24 cellular contexts compared by ENCODE assay signal in genomic region chr6:2816158-2816557, GRCh38. TPM values are rescaled to one million over a fixed set of nuclear protein-coding genes. Genes with fewer than 3 reads are reported as not detected.
DNase-seq lines count a peak whose midpoint lies in the region; ATAC-seq, FAIRE-seq and TF ChIP-seq lines count a peak whose summit lies in the region.
"Had no signal": no experiment of that assay in that cellular context is flagged by ENCODE, and none has a peak within 500 bp of the region (broad histone marks: within the 10 kb centered on the region; RNA-seq: fewer than 3 reads in every experiment).

No MANE protein-coding gene starts in this region.

- H3K4me3 ChIP-seq in HCT116 (replicated peaks in 1 of 2; ENCODE audit: low read depth in 1 of 2, low read length in 2 of 2) (no peak overlapping the region), GM12878 (no peak overlapping the region)
- H3K4me3 ChIP-seq: A549, GM23338, HAP-1 had no signal

- CTCF ChIA-PET in HCT116 (lab: Charles Lee) = no interaction called here
- CTCF ChIA-PET in GM12878 (lab: Yijun Ruan, JAX) = no interaction called here

- TF ChIP-seq POLR2A in HCT116 (IDR thresholded peaks at IDR 0.05; ENCODE audit: borderline replicate concordance, extremely low read depth, insufficient read depth, insufficient read length) (no peak), GM12878 (IDR thresholded peaks at IDR 0.05; ENCODE audit: low read depth, low read length) (no peak)

- H3K9ac ChIP-seq in HCT116 (ENCODE audit: low read length) (no peak overlapping the region), GM12878 (ENCODE audit: control insufficient read depth, insufficient read depth, low read length) (no peak overlapping the region)
- H3K9ac ChIP-seq: BLaER1 treated with 17β-estradiol and CSF1 and Interleukin-3, amounts not matched to agents 10 nM and 100 nM had no signal

- TF ChIP-seq EP300 in GM12878 (IDR thresholded peaks at IDR 0.05; ENCODE audit: borderline replicate concordance in 1 of 2, control insufficient read depth in 1 of 2, low read depth in 2 of 2, low read length in 2 of 2) = no peak

- SMC1A ChIA-PET in GM12878 (lab: Charles Lee; ENCODE audit: uncharacterized antibody, unreplicated experiment) = no interaction called here

- no peak overlapping the region for H3K4me2 ChIP-seq in HCT116 (ENCODE audit: low read length)
- no peak overlapping the region for H3K4me2 ChIP-seq in GM12878 (ENCODE audit: control insufficient read depth, insufficient read depth)
- H3K4me2 ChIP-seq: A549; BLaER1 treated with 17β-estradiol and CSF1 and Interleukin-3, amounts not matched to agents 10 nM and 100 nM; GM23338 had no signal

- H3K27ac ChIP-seq in HCT116 (ENCODE audit: low read depth, low read length) (no peak overlapping the region), GM12878 (ENCODE audit: control insufficient read depth, insufficient read depth) (no peak overlapping the region), foreskin keratinocyte (peak overlapping the region; percentile 99)
- H3K27ac ChIP-seq: A549; BLaER1 treated with 17β-estradiol and CSF1 and Interleukin-3, amounts not matched to agents 10 nM and 100 nM had no signal

- TF ChIP-seq CTCF in HCT116 (IDR thresholded peaks at IDR 0.05 in 2 of 3, conservative IDR thresholded peaks at IDR 0.05 in 1 of 3; ENCODE audit: borderline replicate concordance in 1 of 3, insufficient read depth in 1 of 3, low read depth in 2 of 3, low read length in 2 of 3) = no peak
- TF ChIP-seq CTCF in GM12878 (IDR thresholded peaks at IDR 0.05 in 2 of 3, conservative IDR thresholded peaks at IDR 0.05 in 1 of 3; ENCODE audit: control insufficient read depth in 2 of 3, extremely low read depth in 1 of 3, insufficient read depth in 1 of 3, low read depth in 3 of 3, low read length in 3 of 3) = no peak
- no peak for TF ChIP-seq CTCF in foreskin keratinocyte (conservative IDR thresholded peaks at IDR 0.05)

- intact Hi-C loops in HCT116 (cut with micrococcal nuclease) (no loop called here), GM12878 (cut with micrococcal nuclease; ENCODE audit: unreplicated experiment) (no loop called here)

- in situ Hi-C loops in Caki2 (cut with HindIII; ENCODE audit: low pct_unique_long_range_greater_than_20kb, low sequenced_read_pairs) = no loop called here
- in situ Hi-C loops in GM12878 (cut with MboI) = no loop called here

- H3K27me3 ChIP-seq in HCT116 (ENCODE audit: insufficient read depth, low read length) (no peaks in the 10 kb centered on the region), GM12878 (replicated peaks in 1 of 2; ENCODE audit: control insufficient read depth in 2 of 2, insufficient read depth in 2 of 2, low read length in 1 of 2) (peaks cover 0 to 8% of the 10 kb centered on the region in 2 experiments; a peak in 1 of 4 replicates), foreskin keratinocyte (no peaks in the 10 kb centered on the region)
- H3K27me3 ChIP-seq: BE2C; BLaER1 treated with 17β-estradiol and CSF1 and Interleukin-3, amounts not matched to agents 10 nM and 100 nM had no signal

- no peak for FAIRE-seq in GM12878 (lab: Jason Lieb, UNC)
- FAIRE-seq: A549, GM19239, H54 had no signal

- peak; percentile 23 for DNase-seq in Caki2 (ENCODE audit: low read depth)
- no peak for DNase-seq in HCT116 (ENCODE audit: low read depth, low spot score)
- DNase-seq in GM12878 (ENCODE audit: low read depth, low spot score) = no peak
- no peak for DNase-seq in foreskin keratinocyte
- no peak for DNase-seq in cerebellar nuclear complex (lab: John Stamatoyannopoulos, UW)
- no peak for DNase-seq in H4 (ENCODE audit: low spot score)
- no peak for DNase-seq in NCI-H1092 treated with DMSO at 0.1 percent for 48 hours (lab: John Stamatoyannopoulos, UW)
- DNase-seq: 8988T; ACHN; AML-193; BE2C; Calu3; CD4-positive, alpha-beta T cell; CD8-positive, alpha-beta memory T cell; DMS53; DMS79 treated with DMSO at 0.1 percent for 48 hours; GF-D8 had no signal

- H3K9me2 ChIP-seq in HCT116 (ENCODE audit: insufficient read depth) = no peaks in the 10 kb centered on the region

- POLR2A ChIA-PET in HCT116 (lab: Charles Lee) (no interaction called here), GM12878 (lab: Charles Lee) (no interaction called here)

- H4K20me1 ChIP-seq in HCT116 (ENCODE audit: insufficient read depth) = no peaks in the 10 kb centered on the region
- no peaks in the 10 kb centered on the region for H4K20me1 ChIP-seq in GM12878 (ENCODE audit: control insufficient read depth, insufficient read depth)
- H4K20me1 ChIP-seq: BLaER1 treated with 17β-estradiol and CSF1 and Interleukin-3, amounts not matched to agents 10 nM and 100 nM had no signal

- H2AFZ ChIP-seq in HCT116 (ENCODE audit: low read depth, low read length, poor library complexity, severe bottlenecking) (no peak overlapping the region), GM12878 (ENCODE audit: control insufficient read depth, low read depth, low read length) (no peak overlapping the region)
- H2AFZ ChIP-seq: GM23338 had no signal

- H3K4me1 ChIP-seq in HCT116 (ENCODE audit: control insufficient read depth in 1 of 2, insufficient read depth in 2 of 2, low read length in 2 of 2) (peaks cover 4 to 18% of the 10 kb centered on the region in 2 experiments), GM12878 (ENCODE audit: control insufficient read depth, insufficient read depth, low read length) (no peaks in the 10 kb centered on the region), foreskin keratinocyte (peaks cover 23% of the 10 kb centered on the region)
- H3K4me1 ChIP-seq: BE2C had no signal

- H3K9me3 ChIP-seq in HCT116 (ENCODE audit: control insufficient read depth in 1 of 2, insufficient read depth in 1 of 2, low read depth in 1 of 2, low read length in 2 of 2) = peaks cover 5 to 7% of the 10 kb centered on the region in 2 experiments; a peak in 2 of 4 replicates
- H3K9me3 ChIP-seq in GM12878 (replicated peaks; ENCODE audit: control insufficient read depth, insufficient read depth, low read length) = peaks cover 6% of the 10 kb centered on the region
- H3K9me3 ChIP-seq: BE2C had no signal

- TF ChIP-seq RAD21 in HCT116 (IDR thresholded peaks at IDR 0.05; ENCODE audit: low read depth) (no peak), GM12878 (IDR thresholded peaks at IDR 0.05; ENCODE audit: insufficient read depth, low read depth, low read length) (no peak)

- H3K79me2 ChIP-seq in HCT116 (ENCODE audit: insufficient read depth, low read length) (no peaks in the 10 kb centered on the region), GM12878 (ENCODE audit: control insufficient read depth, insufficient read depth, low read length) (no peaks in the 10 kb centered on the region)

- ATAC-seq in HCT116 = no peak
- no peak for ATAC-seq in GM12878
- ATAC-seq in foreskin keratinocyte = no peak
- ATAC-seq: A549, GM23338 had no signal

- BruUV-seq in HCT116 (replicated peaks; lab: Mats Ljungman, UMichigan) (no TSS peak), GM12878 (replicated peaks; lab: Mats Ljungman, UMichigan) (no TSS peak)

- H3K36me3 ChIP-seq in HCT116 (ENCODE audit: control insufficient read depth in 1 of 2, insufficient read depth in 2 of 2, low read length in 2 of 2) = no peaks in the 10 kb centered on the region
- H3K36me3 ChIP-seq in GM12878 (ENCODE audit: control insufficient read depth in 2 of 2, insufficient read depth in 2 of 2, low read length in 1 of 2) = no peaks in the 10 kb centered on the region
- H3K36me3 ChIP-seq: BE2C, HAP-1 had no signal

- RAD21 ChIA-PET in HCT116 (lab: Charles Lee; ENCODE audit: low non-redundant PET in 1 of 2, low total read pairs in 2 of 2, uncharacterized antibody in 2 of 2, unreplicated experiment in 2 of 2) = no interaction called here
- RAD21 ChIA-PET in GM12878 (lab: Charles Lee; ENCODE audit: unreplicated experiment) = no interaction called here

RNA-seq across cellular contexts. Expression of gene SERPINB1, which starts 25.5 kb away (rescaled TPM):
- total RNA-seq in Caki2 (2014; rRNA removed; shearing (Covaris generic); ENCODE audit: low replicate concordance) = 51.6 and 54.2 TPM in 2 replicates
- 73.2 TPM for total RNA-seq in HCT116 (2021; ENCODE audit: unreplicated experiment)
- 71.4 and 74.9 TPM in 2 replicates for polyA plus RNA-seq in HCT116 (2012)
- 0.67 and 1.0 TPM in 2 replicates for total RNA-seq in GM12878 (2013; cell fraction: nucleolus; rRNA removed)
- 0.45 and 0.65 TPM in 2 replicates for total RNA-seq in GM12878 (2014; rRNA removed)
- total RNA-seq in GM12878 (2014; rRNA removed; fragmentation: Illumina TruSeq; extraction: Trizol) = 0.67 and 0.88 TPM in 2 replicates
- total RNA-seq in GM12878 (2021) = 1.6 TPM in 2 replicates
- 0.76 TPM for polyA plus RNA-seq in GM12878 (2011; ENCODE audit: low read depth)
- 2.4 and 3.5 TPM in 2 replicates for polyA plus RNA-seq in GM12878 (2011; rRNA removed)
- polyA plus RNA-seq in GM12878 (2011; cell fraction: cytosol; rRNA removed) = 0.88 and 0.99 TPM in 2 replicates
- 0.90 and 1.3 TPM in 2 replicates for polyA plus RNA-seq in GM12878 (2011; cell fraction: nucleus; rRNA removed)
- polyA plus RNA-seq in GM12878 (2012) = 1.3 and 2.3 TPM in 2 replicates
- polyA plus RNA-seq in GM12878 (2014; fragmentation: Illumina TruSeq; extraction: Trizol) = 1.1 and 3.2 TPM in 2 replicates
- polyA plus RNA-seq in GM12878 (2014; fragmentation: Nextera tagmentation; extraction: Ambion mirVana) = 1 to 10 TPM in 1 of 2 experiments, under 1 TPM in 1; 0.82 to 1.8 TPM
- 0.71 and 0.85 TPM in 2 replicates for polyA plus RNA-seq in GM12878 (2014; rRNA removed)
- under 1 TPM; 0.67 to 0.72 TPM for polyA plus RNA-seq in GM12878 (2016; fragmentation: Nextera tagmentation; extraction: Ambion mirVana)
- polyA minus RNA-seq in GM12878 (2011; rRNA and poly(A)+ RNA removed) = 1.1 and 1.8 TPM in 2 replicates
- polyA minus RNA-seq in GM12878 (2011; cell fraction: cytosol; rRNA and poly(A)+ RNA removed) = 1.2 and 1.6 TPM in 2 replicates
- 0.85 and 1.1 TPM in 2 replicates for polyA minus RNA-seq in GM12878 (2011; cell fraction: nucleus; rRNA and poly(A)+ RNA removed)
- 34.2 TPM in 2 replicates for total RNA-seq in foreskin keratinocyte
- 36.5 and 40.3 TPM in 2 replicates for polyA plus RNA-seq in foreskin keratinocyte
- total RNA-seq in H4 (2014; rRNA removed; shearing (Covaris generic)) = 26.9 and 38.9 TPM in 2 replicates
- total RNA-seq: G401 had no signal

RNA-seq across cellular contexts. Expression of gene WRNIP1, which starts 51.0 kb away (rescaled TPM):
- 75.4 and 94.7 TPM in 2 replicates for total RNA-seq in Caki2 (2014; rRNA removed; shearing (Covaris generic); ENCODE audit: low replicate concordance)
- total RNA-seq in HCT116 (2021; ENCODE audit: unreplicated experiment) (78.8 TPM), GM12878 (2014; rRNA removed) (26.2 and 29.6 TPM in 2 replicates), GM12878 (2014; rRNA removed; fragmentation: Illumina TruSeq; extraction: Trizol) (23.1 and 23.5 TPM in 2 replicates), GM12878 (2021) (24.9 and 25.1 TPM in 2 replicates), foreskin keratinocyte (56.7 and 63.0 TPM in 2 replicates)
- polyA plus RNA-seq in HCT116 (2012) = 73.0 and 89.0 TPM in 2 replicates
- total RNA-seq in GM12878 (2013; cell fraction: nucleolus; rRNA removed) = 21.8 and 24.7 TPM in 2 replicates
- polyA plus RNA-seq in GM12878 (2011; ENCODE audit: low read depth) = 8.4 TPM
- polyA plus RNA-seq in GM12878 (2011; rRNA removed) (25.0 and 30.5 TPM in 2 replicates), GM12878 (2014; fragmentation: Illumina TruSeq; extraction: Trizol) (17.8 and 30.2 TPM in 2 replicates), GM12878 (2014; fragmentation: Nextera tagmentation; extraction: Ambion mirVana) (10 to 100 TPM in 1 of 2 experiments, 1 to 10 TPM in 1; 9.3 to 13.6 TPM), GM12878 (2014; rRNA removed) (28.2 and 29.8 TPM in 2 replicates), GM12878 (2016; fragmentation: Nextera tagmentation; extraction: Ambion mirVana) (10 to 100 TPM; 13.1 to 14.2 TPM), foreskin keratinocyte (48.0 and 54.4 TPM in 2 replicates)
- polyA plus RNA-seq in GM12878 (2011; cell fraction: cytosol; rRNA removed) = 39.8 and 46.6 TPM in 2 replicates
- polyA plus RNA-seq in GM12878 (2011; cell fraction: nucleus; rRNA removed) = 40.1 and 56.2 TPM in 2 replicates
- polyA plus RNA-seq in GM12878 (2012) = 19.7 TPM in 2 replicates
- 21.8 and 30.3 TPM in 2 replicates for polyA minus RNA-seq in GM12878 (2011; rRNA and poly(A)+ RNA removed)
- 7.9 and 9.1 TPM in 2 replicates for polyA minus RNA-seq in GM12878 (2011; cell fraction: cytosol; rRNA and poly(A)+ RNA removed)
- polyA minus RNA-seq in GM12878 (2011; cell fraction: nucleus; rRNA and poly(A)+ RNA removed) = 17.0 and 27.7 TPM in 2 replicates
- 63.4 and 69.0 TPM in 2 replicates for total RNA-seq in H4 (2014; rRNA removed; shearing (Covaris generic))

Comparison
In these comparisons a context has a peak if more than half of its experiments do, and no peak if none do; other contexts are left out.
1. RNA of gene SERPINB1, which starts 25.5 kb away (total RNA-seq): 73.2 TPM in HCT116 (single experiment), 51.6 to 54.2 TPM in Caki2, 26.9 to 38.9 TPM in H4 and 34.2 TPM in foreskin keratinocyte; 0.45 to 1.6 TPM in GM12878; every median in the first group is over 10 times any median in the second.